13 cellular contexts compared by ENCODE assay signal in genomic region chr11:116500002-116500832, GRCh38.
A peak's percentile ranks its signal among the peaks of the same experiment; 100 is the strongest.
DNase-seq lines count a peak whose midpoint lies in the region; ATAC-seq and TF ChIP-seq lines count a peak whose summit lies in the region.
"Had no signal": no experiment of that assay in that cellular context is flagged by ENCODE, and none has a peak within 500 bp of the region (broad histone marks: within the 10 kb centered on the region; RNA-seq: fewer than 3 reads in every experiment).

No MANE protein-coding gene starts in this region.

- H3K4me3 ChIP-seq in GM23338 (peak overlapping the region; percentile 51), endodermal cell (ENCODE audit: low read length) (no peak overlapping the region), HAP-1 (no peak overlapping the region)
- H3K4me3 ChIP-seq: MG63, PC-9 had no signal

- H3K36me3 ChIP-seq in GM23338 (ENCODE audit: insufficient read depth) (no peaks in the 10 kb centered on the region), endodermal cell (ENCODE audit: control insufficient read depth, insufficient read depth, low read length) (no peaks in the 10 kb centered on the region), HAP-1 (replicated peaks) (no peaks in the 10 kb centered on the region)
- H3K36me3 ChIP-seq: MG63 had no signal

- 0 out of 2 replicates have a peak, but pooled peaks cover 7% of the 10 kb centered on the region for H3K9me2 ChIP-seq in GM23338 (ENCODE audit: insufficient read depth)

- H3K79me2 ChIP-seq in GM23338 (replicated peaks; ENCODE audit: insufficient read depth), result no peaks in the 10 kb centered on the region

- H3K4me3 Mint-ChIP-seq in GM23338 (peak overlapping the region; percentile 54), endodermal cell (no peak overlapping the region), nephron progenitor cell (peak overlapping the region; percentile 66)
- H3K4me3 Mint-ChIP-seq in activated naive CD4-positive, alpha-beta T cell treated with anti-CD3 and anti-CD28 coated beads for 36 hours, result no peak overlapping the region

- intact Hi-C loops in activated naive CD4-positive, alpha-beta T cell treated with anti-CD3 and anti-CD28 coated beads for 36 hours (cut with micrococcal nuclease), result no loop called here

- H3K4me1 Mint-ChIP-seq in GM23338 (peaks cover 39% of the 10 kb centered on the region), endodermal cell (peaks cover 12% of the 10 kb centered on the region), nephron progenitor cell (peaks cover 54% of the 10 kb centered on the region)
- H3K4me1 Mint-ChIP-seq in activated naive CD4-positive, alpha-beta T cell treated with anti-CD3 and anti-CD28 coated beads for 36 hours (ENCODE audit: low read depth), result peaks cover 4% of the 10 kb centered on the region

- H3F3A ChIP-seq in GM23338 (replicated peaks; ENCODE audit: low read depth), result peaks cover 11% of the 10 kb centered on the region

- H3K9me3 ChIP-seq in endodermal cell (ENCODE audit: control insufficient read depth, low read length) (no peaks in the 10 kb centered on the region), HAP-1 (no peaks in the 10 kb centered on the region)
- H3K9me3 ChIP-seq: MG63 had no signal

- 78 to 82% methylated on average over 14 to 40 of the region's 40 CpGs for WGBS in endodermal cell (ENCODE audit: insufficient coverage in 1 of 2, insufficient read length in 1 of 2), 2 experiments

- no peak overlapping the region for H3K27ac Mint-ChIP-seq in GM23338
- H3K27ac Mint-ChIP-seq in endodermal cell, result no peak overlapping the region
- no peak overlapping the region for H3K27ac Mint-ChIP-seq in nephron progenitor cell
- H3K27ac Mint-ChIP-seq in activated naive CD4-positive, alpha-beta T cell treated with anti-CD3 and anti-CD28 coated beads for 36 hours, result no peak overlapping the region
- H3K27ac Mint-ChIP-seq: H9 had no signal

- no peak overlapping the region for H3K9ac ChIP-seq in endodermal cell (ENCODE audit: extremely low read depth, low read length, poor library complexity, severe bottlenecking)
- H3K9ac ChIP-seq: KMS-11 had no signal

- H3K9me3 Mint-ChIP-seq in GM23338 (no peaks in the 10 kb centered on the region), endodermal cell (no peaks in the 10 kb centered on the region), nephron progenitor cell (no peaks in the 10 kb centered on the region)
- H3K9me3 Mint-ChIP-seq in activated naive CD4-positive, alpha-beta T cell treated with anti-CD3 and anti-CD28 coated beads for 36 hours, result no peaks in the 10 kb centered on the region
- H3K9me3 Mint-ChIP-seq: H9 had no signal

- peaks cover 19% of the 10 kb centered on the region for H3K27me3 Mint-ChIP-seq in GM23338 (ENCODE audit: insufficient read depth, low read depth, poor library complexity)
- peaks cover 30% of the 10 kb centered on the region for H3K27me3 Mint-ChIP-seq in endodermal cell (ENCODE audit: insufficient read depth)
- peaks cover 36% of the 10 kb centered on the region for H3K27me3 Mint-ChIP-seq in nephron progenitor cell (ENCODE audit: low read depth, poor library complexity)
- H3K27me3 Mint-ChIP-seq in activated naive CD4-positive, alpha-beta T cell treated with anti-CD3 and anti-CD28 coated beads for 36 hours (ENCODE audit: low read depth), result peaks cover 44% of the 10 kb centered on the region

- CTCF ChIA-PET in activated naive CD4-positive, alpha-beta T cell treated with anti-CD3 and anti-CD28 coated beads for 36 hours (lab: Charles Lee), result interaction anchor here (0.6 to 1.5 kb wide), 5 partner anchors 10 to 132 kb away, joined by 3 to 4 read pairs (median 3); no protein-coding TSS in a partner anchor

- peak in 1 of 2 experiments; percentile 48; a peak in 1 of 4 replicates for TF ChIP-seq CTCF in GM23338 (conservative IDR thresholded peaks at IDR 0.05; ENCODE audit: low read depth in 2 of 2)
- no peak for TF ChIP-seq CTCF in endodermal cell (conservative IDR thresholded peaks at IDR 0.05)
- no peak for TF ChIP-seq CTCF in nephron progenitor cell (IDR thresholded peaks at IDR 0.05)

- H2AFZ ChIP-seq in GM23338, result peak overlapping the region; percentile 78
- H2AFZ ChIP-seq: PC-9 had no signal

- DNase-seq in NCI-H1092 (lab: John Stamatoyannopoulos, UW), result peak; percentile 35
- DNase-seq in NCI-H1092 treated with DMSO at 0.1 percent for 48 hours (lab: John Stamatoyannopoulos, UW), result no peak
- DNase-seq in GM23338 (ENCODE audit: low spot score), result peak; percentile 32
- DNase-seq in endodermal cell, result peak; percentile 49
- DNase-seq in nephron progenitor cell, result peak; percentile 49
- DNase-seq in RKO (ENCODE audit: low spot score), result no peak
- no peak for DNase-seq in HAP-1 (ENCODE audit: low spot score in 2 of 2)
- no peak for DNase-seq in activated naive CD4-positive, alpha-beta T cell treated with anti-CD3 and anti-CD28 coated beads for 36 hours

- H3K27ac ChIP-seq in GM23338 (ENCODE audit: low read depth) (no peak overlapping the region), endodermal cell (ENCODE audit: low read depth, low read length) (no peak overlapping the region)
- H3K27ac ChIP-seq: 22Rv1, KMS-11, PC-9 had no signal

- in situ Hi-C loops in HAP-1 (cut with MboI; ENCODE audit: low sequenced_read_pairs), result no loop called here

- H3K36me3 Mint-ChIP-seq in GM23338 (ENCODE audit: low read depth) (no peaks in the 10 kb centered on the region), endodermal cell (ENCODE audit: low read depth) (no peaks in the 10 kb centered on the region), nephron progenitor cell (ENCODE audit: low read depth) (no peaks in the 10 kb centered on the region)
- H3K36me3 Mint-ChIP-seq in activated naive CD4-positive, alpha-beta T cell treated with anti-CD3 and anti-CD28 coated beads for 36 hours (ENCODE audit: low read depth), result no peaks in the 10 kb centered on the region

- no peaks in the 10 kb centered on the region for H4K20me1 ChIP-seq in GM23338 (replicated peaks; ENCODE audit: insufficient read depth)

- H3K4me1 ChIP-seq in GM23338 (ENCODE audit: insufficient read depth), result peaks cover 43% of the 10 kb centered on the region
- no peaks in the 10 kb centered on the region for H3K4me1 ChIP-seq in endodermal cell (ENCODE audit: control insufficient read depth, insufficient read depth, low read length)
- H3K4me1 ChIP-seq in HAP-1, result peaks cover 13% of the 10 kb centered on the region

- H3K4me2 ChIP-seq in GM23338, result peak overlapping the region; percentile 80
- H3K4me2 ChIP-seq: KMS-11, PC-9 had no signal

- H3K27me3 ChIP-seq in GM23338 (ENCODE audit: insufficient read depth) (peaks cover 39% of the 10 kb centered on the region), endodermal cell (ENCODE audit: control insufficient read depth, insufficient read depth, low read length, poor library complexity, severe bottlenecking) (no peaks in the 10 kb centered on the region), HAP-1 (ENCODE audit: low read depth) (peaks cover 8% of the 10 kb centered on the region; the same call in 1 of the 2 replicates)
- H3K27me3 ChIP-seq: MG63 had no signal

- ATAC-seq in GM23338, result peak; percentile 29

TF ChIP-seq in GM23338, 12 proteins besides CTCF, POLR2A, EP300 and RAD21 (continues in another document):
- TF ChIP-seq STAT1 (IDR thresholded peaks at IDR 0.05; ENCODE audit: unreplicated experiment) (no peak), EZH2 (IDR thresholded peaks at IDR 0.05; ENCODE audit: low read depth, unreplicated experiment) (no peak), REST (IDR thresholded peaks at IDR 0.05; ENCODE audit: unreplicated experiment) (no peak)

Comparison
In these comparisons a context has a peak if more than half of its experiments do, and no peak if none do; other contexts are left out.
1. DNase-seq: peak in NCI-H1092 (single experiment), GM23338 (single experiment), endodermal cell (single experiment) and nephron progenitor cell (single experiment); none in NCI-H1092 treated with DMSO at 0.1 percent for 48 hours (single experiment), RKO (single experiment), HAP-1 (0 of 2) and activated naive CD4-positive, alpha-beta T cell treated with anti-CD3 and anti-CD28 coated beads for 36 hours (single experiment).
2. H3K4me3 Mint-ChIP-seq: peak in GM23338 (single experiment) and nephron progenitor cell (single experiment); none in endodermal cell (single experiment) and activated naive CD4-positive, alpha-beta T cell treated with anti-CD3 and anti-CD28 coated beads for 36 hours (single experiment).